Comparison of ENCODE assay signal across 19 cellular contexts in the genomic region with DNA sequence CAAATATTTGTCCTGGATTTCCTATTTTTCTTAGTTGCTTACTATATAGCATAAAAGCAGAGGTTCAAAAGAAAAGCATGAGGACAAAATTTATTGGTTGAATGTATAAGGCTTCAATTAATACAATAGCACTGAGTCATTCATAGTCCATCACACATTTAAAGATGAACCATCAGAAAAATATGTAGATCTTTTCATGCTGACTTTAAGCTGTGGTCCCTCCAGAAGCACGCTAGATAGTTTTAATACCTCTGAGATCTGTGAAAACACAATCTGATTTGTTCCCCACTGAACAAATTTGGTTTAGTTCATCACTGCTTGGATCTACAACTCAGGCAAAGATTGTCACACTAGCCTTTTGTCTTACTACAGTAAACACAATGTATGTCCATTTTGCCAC.
"Had no signal": no experiment of that assay in that cellular context is flagged by ENCODE, and none has a peak within 500 bp of the region (broad histone marks: within the 10 kb centered on the region; RNA-seq: fewer than 3 reads in every experiment).

No MANE protein-coding gene starts in this region.

- H3K4me3 ChIP-seq: colonic mucosa, ovary, psoas muscle, tibial nerve, vagina had no signal

- DNase-seq: activated CD4-positive, alpha-beta T cell treated with anti-CD3 and anti-CD28 coated beads, Interleukin-2, amount 10 ng/mL, durations not matched to agents 24 days and 14 days; activated CD8-positive, alpha-beta T cell treated with anti-CD3 and anti-CD28 coated beads for 36 hours; activated naive CD4-positive, alpha-beta T cell treated with anti-CD3 and anti-CD28 coated beads for 36 hours; activated T-cell treated with anti-CD3 and anti-CD28 coated beads, Interleukin-2, amount 50 U/mL, for 4 hours; anterior cingulate cortex; colonic mucosa; endodermal cell; erythroblast; mesendoderm; naive thymus-derived CD4-positive, alpha-beta T cell; ovary; psoas muscle; right cardiac atrium; small intestine; stimulated activated CD4-positive, alpha-beta T cell treated with anti-CD3 and anti-CD28 coated beads, Interleukin-15, amount 100 ng/mL, for 24 hours; stimulated activated CD4-positive, alpha-beta T cell treated with anti-CD3 and anti-CD28 coated beads, Interleukin-2, amount 100 ng/mL, for 48 hours; T1000 had no signal

- H3K4me1 ChIP-seq: colonic mucosa, psoas muscle, tibial nerve, vagina had no signal

- H3K27ac ChIP-seq: colonic mucosa, ovary, psoas muscle, tibial nerve, vagina had no signal

- H3K27me3 ChIP-seq: colonic mucosa, ovary, tibial nerve, vagina had no signal

- ATAC-seq: activated CD8-positive, alpha-beta T cell treated with anti-CD3 and anti-CD28 coated beads for 36 hours; activated T-cell treated with anti-CD3 and anti-CD28 coated beads, Interleukin-2, amount 50 U/mL, for 4 hours; naive thymus-derived CD4-positive, alpha-beta T cell; psoas muscle; right cardiac atrium had no signal
